ENCODE assay signal across 8 cellular contexts in genomic region chrX:130902446-130902782, GRCh38. TPM values are rescaled to one million over a fixed set of nuclear protein-coding genes. Genes with fewer than 3 reads are reported as not detected.
DNase-seq lines count a peak whose midpoint lies in the region; ATAC-seq and TF ChIP-seq lines count a peak whose summit lies in the region.

No MANE protein-coding gene starts in this region.

- H3K79me2 ChIP-seq in GM23338 (replicated peaks; ENCODE audit: insufficient read depth) = no peaks in the 10 kb centered on the region

- in situ Hi-C loops in SK-MEL-5 (cut with HindIII; ENCODE audit: low pct_unique_long_range_greater_than_20kb, low sequenced_read_pairs) = no loop called here

- peak overlapping the region; percentile 92 for H3K27ac Mint-ChIP-seq in GM23338

- H3K4me1 ChIP-seq in GM23338 (ENCODE audit: insufficient read depth) (no peaks in the 10 kb centered on the region), right atrium auricular region (no peaks in the 10 kb centered on the region)

- H3K36me3 Mint-ChIP-seq in GM23338 (ENCODE audit: low read depth) = no peaks in the 10 kb centered on the region

- no peak for ATAC-seq in GM23338

- H4K20me1 ChIP-seq in GM23338 (replicated peaks; ENCODE audit: insufficient read depth) = no peaks in the 10 kb centered on the region

- TF ChIP-seq CTCF in GM23338 (conservative IDR thresholded peaks at IDR 0.05; ENCODE audit: low read depth in 2 of 2) (no peak), right atrium auricular region (IDR thresholded peaks at IDR 0.05) (no peak)

- no peaks in the 10 kb centered on the region for H3F3A ChIP-seq in GM23338 (replicated peaks; ENCODE audit: low read depth)

- H2AFZ ChIP-seq in GM23338 = peak overlapping the region; percentile 74

- H3K4me1 Mint-ChIP-seq in GM23338 = peaks cover 4% of the 10 kb centered on the region; the same call in 2 of the 3 replicates

- H3K27ac ChIP-seq in GM23338 (ENCODE audit: low read depth) (no peak overlapping the region; the same call in 1 of the 2 replicates), right atrium auricular region (peak overlapping the region; percentile 86), skin epidermis (peak overlapping the region in 18 of 21 experiments; percentile 64 to 93 (median 84))

- H3K27me3 ChIP-seq in GM23338 (ENCODE audit: insufficient read depth) (no peaks in the 10 kb centered on the region), right atrium auricular region (no peaks in the 10 kb centered on the region)

- no peaks in the 10 kb centered on the region for H3K9me3 ChIP-seq in right atrium auricular region

- H3K4me3 Mint-ChIP-seq in GM23338 = no peak overlapping the region

- H3K4me3 ChIP-seq in GM23338 (peak overlapping the region; percentile 74), right atrium auricular region (peak overlapping the region; percentile 56 to 59), skin epidermis (peak overlapping the region; percentile 40 to 67 (median 63))

- no peaks in the 10 kb centered on the region for H3K27me3 Mint-ChIP-seq in GM23338 (ENCODE audit: insufficient read depth, low read depth, poor library complexity)

- H3K36me3 ChIP-seq in GM23338 (ENCODE audit: insufficient read depth) = no peaks in the 10 kb centered on the region
- H3K36me3 ChIP-seq in right atrium auricular region = no peaks in the 10 kb centered on the region

- H3K9me2 ChIP-seq in GM23338 (ENCODE audit: insufficient read depth) = no peaks in the 10 kb centered on the region

- peak overlapping the region; percentile 87 for H3K4me2 ChIP-seq in GM23338

- no peaks in the 10 kb centered on the region for H3K9me3 Mint-ChIP-seq in GM23338

- no peak for DNase-seq in GM23338 (ENCODE audit: low spot score)
- peak; percentile 4 for DNase-seq in SK-MEL-5 (ENCODE audit: low read depth, low spot score)
- DNase-seq in right atrium auricular region (ENCODE audit: low spot score) = no peak
- no peak for DNase-seq in DMS79 treated with DMSO at 0.1 percent for 48 hours (lab: John Stamatoyannopoulos, UW)
- no peak for DNase-seq in NCI-H1436 (lab: John Stamatoyannopoulos, UW)
- no peak for DNase-seq in COR-L47 (lab: John Stamatoyannopoulos, UW)
- no peak for DNase-seq in NCI-H2081 treated with DMSO at 0.1 percent for 48 hours (lab: John Stamatoyannopoulos, UW)

TF ChIP-seq in GM23338, 12 proteins besides CTCF, POLR2A, EP300 and RAD21 (continues in another document):
- TF ChIP-seq REST (IDR thresholded peaks at IDR 0.05; ENCODE audit: unreplicated experiment) (no peak), STAT1 (IDR thresholded peaks at IDR 0.05; ENCODE audit: unreplicated experiment) (no peak), ZNF462 (CRISPR knock-in tag; IDR thresholded peaks at IDR 0.05) (no peak), CREB1 (CRISPR knock-in tag; IDR thresholded peaks at IDR 0.05; ENCODE audit: low read depth) (no peak), NANOG (IDR thresholded peaks at IDR 0.05; ENCODE audit: borderline replicate concordance) (no peak), POLR2AphosphoS5 (IDR thresholded peaks at IDR 0.05; ENCODE audit: low read depth) (no peak), ZNF331 (CRISPR knock-in tag; IDR thresholded peaks at IDR 0.05; ENCODE audit: low read depth) (no peak), JUNB (IDR thresholded peaks at IDR 0.05; ENCODE audit: unreplicated experiment) (no peak)

RNA-seq across cellular contexts. Expression of gene ENOX2, which starts 0.6 kb away (rescaled TPM):
- total RNA-seq in GM23338 (2014; rRNA removed; shearing (Covaris generic)) = 7.3 and 11.2 TPM in 2 replicates
- 9.6 and 10.8 TPM in 2 replicates for polyA plus RNA-seq in GM23338 (2016; fragmentation: Nextera tagmentation; extraction: Ambion mirVana)
- 27.7 and 28.8 TPM in 2 replicates for total RNA-seq in SK-MEL-5 (2014; rRNA removed; shearing (Covaris generic))
- 23.1 and 30.5 TPM in 2 replicates for polyA plus RNA-seq in SK-MEL-5 (2015; cell fraction: cytosol; rRNA removed)
- 9.9 and 10.6 TPM in 2 replicates for polyA plus RNA-seq in SK-MEL-5 (2015; cell fraction: nucleus; rRNA removed)
- total RNA-seq in right atrium auricular region = 10 to 100 TPM; 16.8 to 22.6 TPM
